Comparison of ENCODE assay signal across 24 cellular contexts in genomic region chr10:14380746-14381145, GRCh38.
"Had no signal": no experiment of that assay in that cellular context is flagged by ENCODE, and none has a peak within 500 bp of the region (broad histone marks: within the 10 kb centered on the region; RNA-seq: fewer than 3 reads in every experiment).

No MANE protein-coding gene starts in this region.

- H3K9me3 ChIP-seq: colonic mucosa, gastrocnemius medialis, spleen, suprapubic skin, tibial artery had no signal

- H3K4me2 ChIP-seq: hepatocyte had no signal

- DNase-seq: activated CD4-positive, alpha-beta T cell treated with anti-CD3 and anti-CD28 coated beads for 1 hour; activated naive CD4-positive, alpha-beta T cell; activated T-cell treated with anti-CD3 and anti-CD28 coated beads for 4 hours; activated T-cell treated with anti-CD3 and anti-CD28 coated beads, Interleukin-2, amount 50 U/mL, for 72 hours; cerebellar nuclear complex; colonic mucosa; effector CD8-positive, alpha-beta T cell; erythroblast; gastrocnemius medialis; left ventricle myocardium inferior; naive thymus-derived CD4-positive, alpha-beta T cell; right cardiac atrium; spleen; stimulated activated naive CD4-positive, alpha-beta T cell; T-helper 2 cell; tibial artery had no signal

- H3K36me3 ChIP-seq: cardiac muscle cell, colonic mucosa, gastrocnemius medialis, left ventricle myocardium inferior, spleen, suprapubic skin, tibial artery had no signal

- H3K4me1 ChIP-seq: colonic mucosa, gastrocnemius medialis, left ventricle myocardium inferior, suprapubic skin, tibial artery had no signal

- H3K4me3 ChIP-seq: cardiac muscle cell, colonic mucosa, gastrocnemius medialis, hepatocyte, left ventricle myocardium inferior, lung, spleen, suprapubic skin, tibial artery had no signal

- H3K4me3 Mint-ChIP-seq: activated T-cell treated with anti-CD3 and anti-CD28 coated beads, Interleukin-2, amount 50 U/mL, for 72 hours; mesothelial cell of epicardium; neural crest cell; WTC11 had no signal

- ATAC-seq: activated naive CD4-positive, alpha-beta T cell treated with anti-CD3 and anti-CD28 coated beads, Interleukin-2, amount 50 U/mL, for 72 hours; activated T-cell treated with anti-CD3 and anti-CD28 coated beads, Interleukin-2, amount 50 U/mL, for 72 hours; gastrocnemius medialis; naive thymus-derived CD4-positive, alpha-beta T cell; right cardiac atrium; WTC11 had no signal

- H3K36me3 Mint-ChIP-seq: mesothelial cell of epicardium; naive thymus-derived CD4-positive, alpha-beta T cell; WTC11 had no signal

- H3K27me3 ChIP-seq: colonic mucosa, hepatocyte, spleen had no signal

- H2AFZ ChIP-seq: hepatocyte had no signal

- H3K9me3 Mint-ChIP-seq: activated naive CD4-positive, alpha-beta T cell treated with anti-CD3 and anti-CD28 coated beads, Interleukin-2, amount 50 U/mL, for 72 hours; activated T-cell treated with anti-CD3 and anti-CD28 coated beads, Interleukin-2, amount 50 U/mL, for 72 hours; WTC11 had no signal

- H3K27ac ChIP-seq: cardiac muscle cell, colonic mucosa, gastrocnemius medialis, hepatocyte, left ventricle myocardium inferior, spleen, suprapubic skin, tibial artery had no signal

- H3K27ac Mint-ChIP-seq: activated naive CD4-positive, alpha-beta T cell treated with anti-CD3 and anti-CD28 coated beads, Interleukin-2, amount 50 U/mL, for 72 hours; activated T-cell treated with anti-CD3 and anti-CD28 coated beads, Interleukin-2, amount 50 U/mL, for 72 hours; mesothelial cell of epicardium; WTC11 had no signal
